In the genomic region with DNA sequence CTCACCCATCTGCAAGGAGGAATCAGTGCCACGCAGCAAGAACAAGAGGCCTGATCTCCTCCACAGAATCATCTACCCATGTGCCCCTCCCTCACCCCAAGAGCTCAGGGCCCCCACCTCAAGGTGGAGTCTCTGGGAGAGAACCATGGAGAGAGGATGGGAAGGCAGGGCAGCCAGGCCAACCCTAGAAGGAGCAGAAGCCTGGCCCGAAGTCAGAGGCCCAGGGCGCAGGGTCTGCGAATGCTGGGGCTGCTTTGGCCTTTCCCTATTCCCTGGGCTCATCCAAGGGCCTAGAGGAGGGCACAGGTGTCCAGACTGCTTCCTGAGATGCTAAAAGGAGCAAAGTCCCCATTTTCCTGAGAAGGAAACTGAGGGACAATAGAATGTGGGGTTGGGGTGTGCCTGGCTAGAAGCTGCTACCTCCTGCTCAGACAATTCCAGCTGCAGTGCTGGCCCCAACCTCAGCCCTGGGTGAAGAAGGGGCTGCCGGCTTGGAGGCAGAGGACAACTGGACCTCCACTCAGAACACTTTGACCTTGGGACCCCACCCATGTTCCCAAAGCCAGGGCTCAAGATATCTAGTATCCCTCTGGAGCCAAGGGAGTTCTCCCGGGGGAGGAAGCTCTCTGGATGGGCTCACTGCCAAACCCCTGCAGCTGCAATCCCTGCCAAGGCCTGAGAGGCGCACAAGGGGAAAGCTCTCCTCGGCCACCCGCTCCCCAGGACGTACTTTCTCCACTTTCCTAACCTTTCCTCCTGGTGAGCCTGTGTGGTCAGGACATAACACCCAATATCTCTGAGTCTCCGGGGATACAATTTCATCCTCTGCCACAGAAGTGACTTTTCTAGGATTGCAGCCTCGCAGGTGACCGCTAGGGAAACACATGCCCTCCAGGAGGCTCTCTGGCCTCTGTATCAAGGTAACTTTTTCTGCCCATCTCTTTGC, we compare ENCODE assay signal across 9 cellular contexts. TPM values are rescaled to one million over a fixed set of nuclear protein-coding genes. Genes with fewer than 3 reads are reported as not detected.
DNase-seq lines count a peak whose midpoint lies in the region; ATAC-seq and TF ChIP-seq lines count a peak whose summit lies in the region.
"Had no signal": no experiment of that assay in that cellular context is flagged by ENCODE, and none has a peak within 500 bp of the region (broad histone marks: within the 10 kb centered on the region; RNA-seq: fewer than 3 reads in every experiment).

No MANE protein-coding gene starts in this region.

- H3K4me3 ChIP-seq in CD8-positive, alpha-beta memory T cell (ENCODE audit: low read length) = no peak overlapping the region
- H3K4me3 ChIP-seq in fibroblast of pulmonary artery (replicated peaks; ENCODE audit: low read depth, low read length) (no peak overlapping the region), osteoblast (ENCODE audit: insufficient read depth, low read length) (no peak overlapping the region)

- H4K20me1 ChIP-seq in osteoblast (ENCODE audit: insufficient read depth, low read length) = peaks cover 6% of the 10 kb centered on the region

- no peaks in the 10 kb centered on the region for H3K9me3 ChIP-seq in CD8-positive, alpha-beta memory T cell (ENCODE audit: low read length)
- H3K9me3 ChIP-seq in osteoblast (ENCODE audit: low read depth, low read length) = no peaks in the 10 kb centered on the region

- TF ChIP-seq CTCF in fibroblast of pulmonary artery (IDR thresholded peaks at IDR 0.05; ENCODE audit: low read length, missing control alignments) (peak; percentile 70), osteoblast (IDR thresholded peaks at IDR 0.05; ENCODE audit: extremely low read depth, low read depth, low read length) (peak; percentile 58)

- peaks cover 34% of the 10 kb centered on the region for H3K4me1 ChIP-seq in CD8-positive, alpha-beta memory T cell (ENCODE audit: insufficient read depth, low read length)
- H3K4me1 ChIP-seq in osteoblast (ENCODE audit: insufficient read depth, low read length) = no peaks in the 10 kb centered on the region

- no peak for ATAC-seq in HG02571 (IDR thresholded peaks at IDR 0.05; ENCODE audit: unreplicated experiment)

- no peaks in the 10 kb centered on the region for H3K36me3 ChIP-seq in CD8-positive, alpha-beta memory T cell (ENCODE audit: insufficient read depth, low read length)
- no peaks in the 10 kb centered on the region for H3K36me3 ChIP-seq in osteoblast (ENCODE audit: insufficient read depth, low read length)

- CTCF ChIA-PET in CD8-positive, alpha-beta memory T cell (lab: Charles Lee) = no interaction called here

- H3K27me3 ChIP-seq in CD8-positive, alpha-beta memory T cell (ENCODE audit: insufficient read depth, low read length, poor library complexity, severe bottlenecking) = no peaks in the 10 kb centered on the region
- peaks cover 78% of the 10 kb centered on the region for H3K27me3 ChIP-seq in osteoblast (ENCODE audit: insufficient read depth, low read length)

- no peak overlapping the region for H2AFZ ChIP-seq in osteoblast (ENCODE audit: low read length)

- no peak for DNase-seq in CD8-positive, alpha-beta memory T cell
- DNase-seq in SHP77 treated with DMSO at 0.1 percent for 48 hours (lab: John Stamatoyannopoulos, UW) (peak; percentile 64), fibroblast of pulmonary artery (ENCODE audit: low read depth) (peak; percentile 88), osteoblast (ENCODE audit: insufficient read length, low spot score, missing footprints) (peak; percentile 98), T-helper 2 cell (no peak)
- no peak for DNase-seq in activated T-cell treated with anti-CD3 and anti-CD28 coated beads, Interleukin-2, amount 50 U/mL, for 24 hours

- TF ChIP-seq RAD21 in Ishikawa (IDR thresholded peaks at IDR 0.05; ENCODE audit: low read depth) = peak; percentile 54

- no peak overlapping the region for H3K27ac ChIP-seq in CD8-positive, alpha-beta memory T cell (ENCODE audit: low read depth, low read length)
- no peak overlapping the region for H3K27ac ChIP-seq in osteoblast (ENCODE audit: low read depth, low read length)
- H3K27ac ChIP-seq: HL-60 had no signal

- POLR2A ChIA-PET in CD8-positive, alpha-beta memory T cell (lab: Charles Lee) = interaction anchor here (0.6 kb wide), 1 partner anchor 1057 kb away, joined by 4 read pairs; no protein-coding TSS in a partner anchor

- peak overlapping the region; percentile 30 for H3K4me2 ChIP-seq in osteoblast (ENCODE audit: insufficient read depth, low read length)

- peaks cover 0 to 3% of the 10 kb centered on the region in 2 donors for H3K27me3 Mint-ChIP-seq in CD8-positive, alpha-beta memory T cell
- H3K27me3 Mint-ChIP-seq in activated T-cell treated with anti-CD3 and anti-CD28 coated beads, Interleukin-2, amount 50 U/mL, for 24 hours = peaks cover 5% of the 10 kb centered on the region

- no peaks in the 10 kb centered on the region for H3K9me3 Mint-ChIP-seq in CD8-positive, alpha-beta memory T cell
- no peaks in the 10 kb centered on the region for H3K9me3 Mint-ChIP-seq in activated T-cell treated with anti-CD3 and anti-CD28 coated beads, Interleukin-2, amount 50 U/mL, for 24 hours

- no peak; the same call in 1 of the 2 replicates for TF ChIP-seq EP300 in Ishikawa (IDR thresholded peaks at IDR 0.05; ENCODE audit: borderline replicate concordance)

- peak overlapping the region in 6 of 8 donors; percentile 28 to 96 (median 53) for H3K27ac Mint-ChIP-seq in CD8-positive, alpha-beta memory T cell
- H3K27ac Mint-ChIP-seq in activated T-cell treated with anti-CD3 and anti-CD28 coated beads, Interleukin-2, amount 50 U/mL, for 24 hours = no peak overlapping the region

- H3K4me3 Mint-ChIP-seq in CD8-positive, alpha-beta memory T cell = no peak overlapping the region
- no peak overlapping the region for H3K4me3 Mint-ChIP-seq in activated T-cell treated with anti-CD3 and anti-CD28 coated beads, Interleukin-2, amount 50 U/mL, for 24 hours

- H3K79me2 ChIP-seq in osteoblast (ENCODE audit: insufficient read depth, low read length) = no peaks in the 10 kb centered on the region

- H3K4me1 Mint-ChIP-seq in CD8-positive, alpha-beta memory T cell = peaks cover 43 to 60% (median 55%) of the 10 kb centered on the region in 3 donors
- peaks cover 25% of the 10 kb centered on the region for H3K4me1 Mint-ChIP-seq in activated T-cell treated with anti-CD3 and anti-CD28 coated beads, Interleukin-2, amount 50 U/mL, for 24 hours (ENCODE audit: low read depth)

- H3K36me3 Mint-ChIP-seq in CD8-positive, alpha-beta memory T cell = no peaks in the 10 kb centered on the region
- no peaks in the 10 kb centered on the region for H3K36me3 Mint-ChIP-seq in activated T-cell treated with anti-CD3 and anti-CD28 coated beads, Interleukin-2, amount 50 U/mL, for 24 hours (ENCODE audit: low read depth)

TF ChIP-seq in Ishikawa, 13 proteins besides CTCF, POLR2A, EP300 and RAD21 (continues in another document):
- no peak for TF ChIP-seq EGR1 (IDR thresholded peaks at IDR 0.05)
- no peak for TF ChIP-seq TAF1 (IDR thresholded peaks at IDR 0.05; ENCODE audit: low read depth)
- TF ChIP-seq, protein P1, sequence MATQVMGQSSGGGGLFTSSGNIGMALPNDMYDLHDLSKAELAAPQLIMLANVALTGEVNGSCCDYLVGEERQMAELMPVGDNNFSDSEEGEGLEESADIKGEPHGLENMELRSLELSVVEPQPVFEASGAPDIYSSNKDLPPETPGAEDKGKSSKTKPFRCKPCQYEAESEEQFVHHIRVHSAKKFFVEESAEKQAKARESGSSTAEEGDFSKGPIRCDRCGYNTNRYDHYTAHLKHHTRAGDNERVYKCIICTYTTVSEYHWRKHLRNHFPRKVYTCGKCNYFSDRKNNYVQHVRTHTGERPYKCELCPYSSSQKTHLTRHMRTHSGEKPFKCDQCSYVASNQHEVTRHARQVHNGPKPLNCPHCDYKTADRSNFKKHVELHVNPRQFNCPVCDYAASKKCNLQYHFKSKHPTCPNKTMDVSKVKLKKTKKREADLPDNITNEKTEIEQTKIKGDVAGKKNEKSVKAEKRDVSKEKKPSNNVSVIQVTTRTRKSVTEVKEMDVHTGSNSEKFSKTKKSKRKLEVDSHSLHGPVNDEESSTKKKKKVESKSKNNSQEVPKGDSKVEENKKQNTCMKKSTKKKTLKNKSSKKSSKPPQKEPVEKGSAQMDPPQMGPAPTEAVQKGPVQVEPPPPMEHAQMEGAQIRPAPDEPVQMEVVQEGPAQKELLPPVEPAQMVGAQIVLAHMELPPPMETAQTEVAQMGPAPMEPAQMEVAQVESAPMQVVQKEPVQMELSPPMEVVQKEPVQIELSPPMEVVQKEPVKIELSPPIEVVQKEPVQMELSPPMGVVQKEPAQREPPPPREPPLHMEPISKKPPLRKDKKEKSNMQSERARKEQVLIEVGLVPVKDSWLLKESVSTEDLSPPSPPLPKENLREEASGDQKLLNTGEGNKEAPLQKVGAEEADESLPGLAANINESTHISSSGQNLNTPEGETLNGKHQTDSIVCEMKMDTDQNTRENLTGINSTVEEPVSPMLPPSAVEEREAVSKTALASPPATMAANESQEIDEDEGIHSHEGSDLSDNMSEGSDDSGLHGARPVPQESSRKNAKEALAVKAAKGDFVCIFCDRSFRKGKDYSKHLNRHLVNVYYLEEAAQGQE (IDR thresholded peaks at IDR 0.05; ENCODE audit: low read depth) = no peak
- TF ChIP-seq TCF12 (IDR thresholded peaks at IDR 0.05; ENCODE audit: low read depth) = peak; percentile 44; the same call in 1 of the 2 replicates
- TF ChIP-seq, protein P2, sequence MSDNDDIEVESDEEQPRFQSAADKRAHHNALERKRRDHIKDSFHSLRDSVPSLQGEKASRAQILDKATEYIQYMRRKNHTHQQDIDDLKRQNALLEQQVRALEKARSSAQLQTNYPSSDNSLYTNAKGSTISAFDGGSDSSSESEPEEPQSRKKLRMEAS (IDR thresholded peaks at IDR 0.05) = peak; percentile 23; the same call in 1 of the 2 replicates
- TF ChIP-seq YY1 (IDR thresholded peaks at IDR 0.05; ENCODE audit: low read depth) = no peak
- TF ChIP-seq NFIC (IDR thresholded peaks at IDR 0.05) = peak; percentile 90
- TF ChIP-seq, protein P3, sequence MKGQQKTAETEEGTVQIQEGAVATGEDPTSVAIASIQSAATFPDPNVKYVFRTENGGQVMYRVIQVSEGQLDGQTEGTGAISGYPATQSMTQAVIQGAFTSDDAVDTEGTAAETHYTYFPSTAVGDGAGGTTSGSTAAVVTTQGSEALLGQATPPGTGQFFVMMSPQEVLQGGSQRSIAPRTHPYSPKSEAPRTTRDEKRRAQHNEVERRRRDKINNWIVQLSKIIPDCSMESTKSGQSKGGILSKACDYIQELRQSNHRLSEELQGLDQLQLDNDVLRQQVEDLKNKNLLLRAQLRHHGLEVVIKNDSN (IDR thresholded peaks at IDR 0.05) = no peak
- no peak for TF ChIP-seq CEBPB (IDR thresholded peaks at IDR 0.05)
- peak; percentile 8; the same call in 1 of the 2 replicates for TF ChIP-seq TEAD4 (IDR thresholded peaks at IDR 0.05)
- TF ChIP-seq FOXM1 (IDR thresholded peaks at IDR 0.05; ENCODE audit: borderline replicate concordance, low read depth) = no peak
- TF ChIP-seq CREB1 (IDR thresholded peaks at IDR 0.05; ENCODE audit: low read depth) = no peak

RNA-seq across cellular contexts. Expression of a gene that starts 16.6 kb away (rescaled TPM):
- total RNA-seq in CD8-positive, alpha-beta memory T cell = under 1 TPM in 1 of 2 experiments, not detected in 1; 0.55 TPM
- not detected for polyA plus RNA-seq in CD8-positive, alpha-beta memory T cell
- not detected in 2 replicates for total RNA-seq in osteoblast

RNA-seq across cellular contexts. Expression of a gene that starts 17.4 kb away (rescaled TPM):
- under 1 TPM in 1 of 2 experiments, not detected in 1; 0.09 TPM for total RNA-seq in CD8-positive, alpha-beta memory T cell
- not detected for polyA plus RNA-seq in CD8-positive, alpha-beta memory T cell
- not detected in 2 replicates for total RNA-seq in osteoblast

Comparison
In these comparisons a context has a peak if more than half of its experiments do, and no peak if none do; other contexts are left out.
1. DNase-seq: peak in SHP77 treated with DMSO at 0.1 percent for 48 hours (single experiment), fibroblast of pulmonary artery (single experiment) and osteoblast (single experiment); none in CD8-positive, alpha-beta memory T cell (0 of 5), activated T-cell treated with anti-CD3 and anti-CD28 coated beads, Interleukin-2, amount 50 U/mL, for 24 hours (single experiment) and T-helper 2 cell (0 of 5).